In genomic region chr16:20385844-20386832, GRCh38 we compare ENCODE assay signal across 1 cellular context.
A peak's percentile ranks its signal among the peaks of the same experiment; 100 is the strongest.
TF ChIP-seq lines count a peak whose summit lies in the region.

No MANE protein-coding gene starts in this region.

TF ChIP-seq in HepG2, 621 proteins besides CTCF, POLR2A, EP300 and RAD21 (continued from another document and continues in another):
- TF ChIP-seq, protein P1, sequence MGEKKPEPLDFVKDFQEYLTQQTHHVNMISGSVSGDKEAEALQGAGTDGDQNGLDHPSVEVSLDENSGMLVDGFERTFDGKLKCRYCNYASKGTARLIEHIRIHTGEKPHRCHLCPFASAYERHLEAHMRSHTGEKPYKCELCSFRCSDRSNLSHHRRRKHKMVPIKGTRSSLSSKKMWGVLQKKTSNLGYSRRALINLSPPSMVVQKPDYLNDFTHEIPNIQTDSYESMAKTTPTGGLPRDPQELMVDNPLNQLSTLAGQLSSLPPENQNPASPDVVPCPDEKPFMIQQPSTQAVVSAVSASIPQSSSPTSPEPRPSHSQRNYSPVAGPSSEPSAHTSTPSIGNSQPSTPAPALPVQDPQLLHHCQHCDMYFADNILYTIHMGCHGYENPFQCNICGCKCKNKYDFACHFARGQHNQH (CRISPR knock-in tag; IDR thresholded peaks at IDR 0.05), result peak; percentile 40; the same call in 1 of the 2 replicates
- TF ChIP-seq GABPB1 (CRISPR knock-in tag; IDR thresholded peaks at IDR 0.05) (peak; percentile 85), ZNF766 (CRISPR knock-in tag; IDR thresholded peaks at IDR 0.05; ENCODE audit: borderline replicate concordance) (peak; percentile 21; the same call in 1 of the 2 replicates), ZNF337 (CRISPR knock-in tag; IDR thresholded peaks at IDR 0.05; ENCODE audit: borderline replicate concordance, low read depth) (peak; percentile 73; the same call in 1 of the 2 replicates), ZNF737 (CRISPR knock-in tag; IDR thresholded peaks at IDR 0.05; ENCODE audit: borderline replicate concordance) (0 out of 2 replicates have a peak, but pooled peaks have one; percentile 72), ZNF850 (CRISPR knock-in tag; conservative IDR thresholded peaks at IDR 0.05) (0 out of 2 replicates have a peak, but pooled peaks have one; percentile 47), MEIS2 (CRISPR knock-in tag; IDR thresholded peaks at IDR 0.05) (peak; percentile 54; the same call in 1 of the 2 replicates), YEATS2 (CRISPR knock-in tag; IDR thresholded peaks at IDR 0.05; ENCODE audit: borderline replicate concordance) (0 out of 2 replicates have a peak, but pooled peaks have one; percentile 16), ATF7 (IDR thresholded peaks at IDR 0.05) (no peak), ATF7 (CRISPR knock-in tag; IDR thresholded peaks at IDR 0.05) (no peak), HMG20A (CRISPR knock-in tag; IDR thresholded peaks at IDR 0.05; ENCODE audit: borderline replicate concordance) (peak; percentile 85; the same call in 1 of the 2 replicates), ZNF547 (CRISPR knock-in tag; IDR thresholded peaks at IDR 0.05) (0 out of 2 replicates have a peak, but pooled peaks have one; percentile 37), FOXA1 (IDR thresholded peaks at IDR 0.05) (no peak), FOXA1 (CRISPR knock-in tag; IDR thresholded peaks at IDR 0.05) (no peak; the same call in 1 of the 2 replicates), BRCA1 (CRISPR knock-in tag; IDR thresholded peaks at IDR 0.05) (peak; percentile 24; the same call in 1 of the 2 replicates), ZNF567 (CRISPR knock-in tag; IDR thresholded peaks at IDR 0.05; ENCODE audit: borderline replicate concordance) (peak; percentile 86), ZNF225 (CRISPR knock-in tag; IDR thresholded peaks at IDR 0.05) (peak; percentile 80; the same call in 1 of the 2 replicates), DMAP1 (CRISPR knock-in tag; IDR thresholded peaks at IDR 0.05) (0 out of 2 replicates have a peak, but pooled peaks have one; percentile 20), JARID2 (CRISPR knock-in tag; IDR thresholded peaks at IDR 0.05; ENCODE audit: insufficient replicate concordance) (no peak), ZNF816 (CRISPR knock-in tag; IDR thresholded peaks at IDR 0.05; ENCODE audit: borderline replicate concordance) (peak; percentile 81; the same call in 1 of the 2 replicates), ZNF550 (CRISPR knock-in tag; IDR thresholded peaks at IDR 0.05; ENCODE audit: borderline replicate concordance) (peak; percentile 85; the same call in 1 of the 2 replicates), ZNF350 (CRISPR knock-in tag; IDR thresholded peaks at IDR 0.05; ENCODE audit: borderline replicate concordance, low read depth) (0 out of 2 replicates have a peak, but pooled peaks have one; percentile 83), HDAC2 (CRISPR knock-in tag; IDR thresholded peaks at IDR 0.05) (peak; percentile 56), ZNF580 (CRISPR knock-in tag; IDR thresholded peaks at IDR 0.05; ENCODE audit: borderline replicate concordance, low read depth) (0 out of 2 replicates have a peak, but pooled peaks have one; percentile 0), ZNF724P (CRISPR knock-in tag; IDR thresholded peaks at IDR 0.05; ENCODE audit: borderline replicate concordance) (peak; percentile 66), E2F2 (CRISPR knock-in tag; IDR thresholded peaks at IDR 0.05; ENCODE audit: borderline replicate concordance) (0 out of 2 replicates have a peak, but pooled peaks have one; percentile 25), KLF12 (CRISPR knock-in tag; IDR thresholded peaks at IDR 0.05; ENCODE audit: borderline replicate concordance) (peak; percentile 72; the same call in 1 of the 2 replicates), ZNF280B (CRISPR knock-in tag; IDR thresholded peaks at IDR 0.05; ENCODE audit: borderline replicate concordance) (peak; percentile 13; the same call in 1 of the 2 replicates), AKAP8 (CRISPR knock-in tag; IDR thresholded peaks at IDR 0.05) (peak; percentile 47; the same call in 1 of the 2 replicates), FOXJ3 (CRISPR knock-in tag; IDR thresholded peaks at IDR 0.05; ENCODE audit: borderline replicate concordance) (peak; percentile 49; the same call in 1 of the 2 replicates), SMAD9 (CRISPR knock-in tag; IDR thresholded peaks at IDR 0.05) (0 out of 2 replicates have a peak, but pooled peaks have one; percentile 78), ZKSCAN1 (IDR thresholded peaks at IDR 0.05; ENCODE audit: low read length) (0 out of 2 replicates have a peak, but pooled peaks have one; percentile 7), BORCS8-MEF2B (CRISPR knock-in tag; IDR thresholded peaks at IDR 0.05) (no peak; the same call in none of the 2 replicates), ZNF839 (CRISPR knock-in tag; IDR thresholded peaks at IDR 0.05; ENCODE audit: borderline replicate concordance) (0 out of 2 replicates have a peak, but pooled peaks have one; percentile 48), BATF2 (CRISPR knock-in tag; IDR thresholded peaks at IDR 0.05) (no peak), THAP7 (CRISPR knock-in tag; IDR thresholded peaks at IDR 0.05) (no peak; the same call in 1 of the 2 replicates), ATF7-NPFF (CRISPR knock-in tag; IDR thresholded peaks at IDR 0.05; ENCODE audit: low read depth) (peak; percentile 37; the same call in 1 of the 2 replicates), MYC (CRISPR knock-in tag; IDR thresholded peaks at IDR 0.05; ENCODE audit: borderline replicate concordance) (peak; percentile 45; the same call in 1 of the 2 replicates), ZBTB37 (CRISPR knock-in tag; IDR thresholded peaks at IDR 0.05) (peak; percentile 92), ONECUT2 (CRISPR knock-in tag; IDR thresholded peaks at IDR 0.05) (peak; percentile 85), NFKBIZ (CRISPR knock-in tag; IDR thresholded peaks at IDR 0.05) (no peak), ZNF644 (CRISPR knock-in tag; IDR thresholded peaks at IDR 0.05; ENCODE audit: low read depth) (peak; percentile 36), AHR (CRISPR knock-in tag; IDR thresholded peaks at IDR 0.05) (no peak), ERF (CRISPR knock-in tag; IDR thresholded peaks at IDR 0.05) (peak; percentile 31), SRSF1 (optimal IDR thresholded peaks at IDR 0.05; ENCODE audit: low read depth, low read length) (peak; percentile 85), NKX3-1 (CRISPR knock-in tag; IDR thresholded peaks at IDR 0.05) (0 out of 2 replicates have a peak, but pooled peaks have one; percentile 10), CREB1 (IDR thresholded peaks at IDR 0.05) (no peak), CREB1 (CRISPR knock-in tag; IDR thresholded peaks at IDR 0.05) (peak; percentile 52; the same call in 1 of the 2 replicates), ISL2 (CRISPR knock-in tag; IDR thresholded peaks at IDR 0.05) (peak; percentile 31), TBL1XR1 (IDR thresholded peaks at IDR 0.05; ENCODE audit: borderline replicate concordance, low read length, partially characterized antibody) (peak; percentile 34)
- TF ChIP-seq, protein P2, sequence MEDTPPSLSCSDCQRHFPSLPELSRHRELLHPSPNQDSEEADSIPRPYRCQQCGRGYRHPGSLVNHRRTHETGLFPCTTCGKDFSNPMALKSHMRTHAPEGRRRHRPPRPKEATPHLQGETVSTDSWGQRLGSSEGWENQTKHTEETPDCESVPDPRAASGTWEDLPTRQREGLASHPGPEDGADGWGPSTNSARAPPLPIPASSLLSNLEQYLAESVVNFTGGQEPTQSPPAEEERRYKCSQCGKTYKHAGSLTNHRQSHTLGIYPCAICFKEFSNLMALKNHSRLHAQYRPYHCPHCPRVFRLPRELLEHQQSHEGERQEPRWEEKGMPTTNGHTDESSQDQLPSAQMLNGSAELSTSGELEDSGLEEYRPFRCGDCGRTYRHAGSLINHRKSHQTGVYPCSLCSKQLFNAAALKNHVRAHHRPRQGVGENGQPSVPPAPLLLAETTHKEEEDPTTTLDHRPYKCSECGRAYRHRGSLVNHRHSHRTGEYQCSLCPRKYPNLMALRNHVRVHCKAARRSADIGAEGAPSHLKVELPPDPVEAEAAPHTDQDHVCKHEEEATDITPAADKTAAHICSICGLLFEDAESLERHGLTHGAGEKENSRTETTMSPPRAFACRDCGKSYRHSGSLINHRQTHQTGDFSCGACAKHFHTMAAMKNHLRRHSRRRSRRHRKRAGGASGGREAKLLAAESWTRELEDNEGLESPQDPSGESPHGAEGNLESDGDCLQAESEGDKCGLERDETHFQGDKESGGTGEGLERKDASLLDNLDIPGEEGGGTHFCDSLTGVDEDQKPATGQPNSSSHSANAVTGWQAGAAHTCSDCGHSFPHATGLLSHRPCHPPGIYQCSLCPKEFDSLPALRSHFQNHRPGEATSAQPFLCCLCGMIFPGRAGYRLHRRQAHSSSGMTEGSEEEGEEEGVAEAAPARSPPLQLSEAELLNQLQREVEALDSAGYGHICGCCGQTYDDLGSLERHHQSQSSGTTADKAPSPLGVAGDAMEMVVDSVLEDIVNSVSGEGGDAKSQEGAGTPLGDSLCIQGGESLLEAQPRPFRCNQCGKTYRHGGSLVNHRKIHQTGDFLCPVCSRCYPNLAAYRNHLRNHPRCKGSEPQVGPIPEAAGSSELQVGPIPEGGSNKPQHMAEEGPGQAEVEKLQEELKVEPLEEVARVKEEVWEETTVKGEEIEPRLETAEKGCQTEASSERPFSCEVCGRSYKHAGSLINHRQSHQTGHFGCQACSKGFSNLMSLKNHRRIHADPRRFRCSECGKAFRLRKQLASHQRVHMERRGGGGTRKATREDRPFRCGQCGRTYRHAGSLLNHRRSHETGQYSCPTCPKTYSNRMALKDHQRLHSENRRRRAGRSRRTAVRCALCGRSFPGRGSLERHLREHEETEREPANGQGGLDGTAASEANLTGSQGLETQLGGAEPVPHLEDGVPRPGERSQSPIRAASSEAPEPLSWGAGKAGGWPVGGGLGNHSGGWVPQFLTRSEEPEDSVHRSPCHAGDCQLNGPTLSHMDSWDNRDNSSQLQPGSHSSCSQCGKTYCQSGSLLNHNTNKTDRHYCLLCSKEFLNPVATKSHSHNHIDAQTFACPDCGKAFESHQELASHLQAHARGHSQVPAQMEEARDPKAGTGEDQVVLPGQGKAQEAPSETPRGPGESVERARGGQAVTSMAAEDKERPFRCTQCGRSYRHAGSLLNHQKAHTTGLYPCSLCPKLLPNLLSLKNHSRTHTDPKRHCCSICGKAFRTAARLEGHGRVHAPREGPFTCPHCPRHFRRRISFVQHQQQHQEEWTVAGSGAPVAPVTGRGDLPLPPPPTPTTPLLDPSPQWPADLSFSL (CRISPR knock-in tag; IDR thresholded peaks at IDR 0.05), result peak; percentile 44; the same call in 1 of the 2 replicates
- TF ChIP-seq, protein P3, sequence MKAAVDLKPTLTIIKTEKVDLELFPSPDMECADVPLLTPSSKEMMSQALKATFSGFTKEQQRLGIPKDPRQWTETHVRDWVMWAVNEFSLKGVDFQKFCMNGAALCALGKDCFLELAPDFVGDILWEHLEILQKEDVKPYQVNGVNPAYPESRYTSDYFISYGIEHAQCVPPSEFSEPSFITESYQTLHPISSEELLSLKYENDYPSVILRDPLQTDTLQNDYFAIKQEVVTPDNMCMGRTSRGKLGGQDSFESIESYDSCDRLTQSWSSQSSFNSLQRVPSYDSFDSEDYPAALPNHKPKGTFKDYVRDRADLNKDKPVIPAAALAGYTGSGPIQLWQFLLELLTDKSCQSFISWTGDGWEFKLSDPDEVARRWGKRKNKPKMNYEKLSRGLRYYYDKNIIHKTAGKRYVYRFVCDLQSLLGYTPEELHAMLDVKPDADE (CRISPR knock-in tag; IDR thresholded peaks at IDR 0.05), result no peak
